8 cellular contexts compared by ENCODE assay signal in the genomic region with DNA sequence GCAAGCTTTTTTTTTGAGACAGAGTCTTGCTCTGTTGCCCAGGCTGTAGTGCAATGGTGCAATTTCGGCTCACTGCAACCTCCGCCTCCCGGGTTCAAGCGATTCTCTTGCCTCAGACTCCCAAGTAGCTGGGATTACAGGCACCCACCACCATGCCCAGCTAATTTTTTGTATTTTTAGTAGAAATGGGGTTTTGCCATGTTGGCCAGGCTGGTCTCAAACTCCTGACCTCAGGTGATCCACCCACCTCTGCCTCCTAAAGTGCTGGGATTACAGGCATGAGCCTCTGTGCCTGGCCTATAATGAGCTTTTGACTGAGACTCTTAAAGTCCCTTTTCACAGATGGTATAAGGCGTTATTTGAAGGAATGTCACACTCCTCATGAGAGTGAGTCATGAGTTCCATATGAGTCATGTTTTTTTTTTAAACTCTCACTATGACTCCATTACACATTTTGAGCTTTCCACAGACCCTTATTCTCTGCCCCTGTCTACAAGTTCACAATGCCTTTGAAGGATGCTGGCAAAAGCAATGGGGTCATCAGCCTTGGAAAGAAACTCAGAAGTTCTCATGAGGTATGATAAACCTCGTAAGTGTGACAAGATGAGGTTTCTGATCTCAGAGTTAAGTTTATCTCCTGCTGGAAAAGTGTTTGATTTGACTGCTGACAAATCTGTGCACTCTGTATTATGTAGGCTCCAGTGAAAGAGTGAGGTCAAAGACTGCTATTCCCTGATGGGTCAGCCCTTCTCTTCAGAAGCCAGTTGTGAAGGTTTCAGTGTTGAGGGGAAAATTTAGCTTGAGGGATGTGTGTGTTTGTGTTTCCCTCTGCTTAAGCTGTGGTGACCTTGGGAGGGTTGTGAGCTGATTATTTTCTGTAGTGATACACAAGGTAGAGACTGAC. TPM values are rescaled to one million over a fixed set of nuclear protein-coding genes. Genes with fewer than 3 reads are reported as not detected.
A peak's percentile ranks its signal among the peaks of the same experiment; 100 is the strongest.
DNase-seq lines count a peak whose midpoint lies in the region; ATAC-seq, FAIRE-seq and TF ChIP-seq lines count a peak whose summit lies in the region.
"Not testable (repeated sequence)": the region's sequence is repeated elsewhere in the genome, so short reads cannot be mapped to it uniquely, and the experiment has no call there.

No MANE protein-coding gene starts in this region.

- H2AFZ ChIP-seq in IMR-90 (replicated peaks; ENCODE audit: low read length, poor library complexity), result peak overlapping the region; percentile 28

- not testable (repeated sequence) for H3K36me3 ChIP-seq in IMR-90 (ENCODE audit: control insufficient read depth, insufficient read depth, low read length)

- H3K4me3 Mint-ChIP-seq in chondrocyte (ENCODE audit: unreplicated experiment), result not testable (repeated sequence)

- not testable (repeated sequence) for H3K79me1 ChIP-seq in IMR-90 (ENCODE audit: low read depth in 1 of 2, low read length in 2 of 2)

- H2AK5ac ChIP-seq in IMR-90 (ENCODE audit: low read depth, low read length), result peak overlapping the region; percentile 10; the same call in 1 of the 2 replicates

- H3K27ac ChIP-seq in IMR-90 (ENCODE audit: insufficient read depth, low read length), result peak overlapping the region; percentile 87

- peak overlapping the region; percentile 88 for H3K27ac Mint-ChIP-seq in chondrocyte (ENCODE audit: unreplicated experiment)

- peak overlapping the region; percentile 69 for H2BK20ac ChIP-seq in IMR-90 (ENCODE audit: low read depth, low read length)

- ATAC-seq in GM21381 (IDR thresholded peaks at IDR 0.05; ENCODE audit: unreplicated experiment) (peak; percentile 78), HG02981 (IDR thresholded peaks at IDR 0.05; ENCODE audit: unreplicated experiment) (peak; percentile 82), IMR-90 (ENCODE audit: low read depth) (peak; percentile 82)

- in situ Hi-C loops in IMR-90 (cut with MboI; ENCODE audit: low sequenced_read_pairs), result not testable (repeated sequence)

- H3K23ac ChIP-seq in IMR-90 (ENCODE audit: low read depth, low read length), result peak overlapping the region; percentile 54; the same call in 1 of the 2 replicates

- H2BK5ac ChIP-seq in IMR-90 (ENCODE audit: low read depth, low read length, poor library complexity, severe bottlenecking), result peak overlapping the region; percentile 90

- not testable (repeated sequence) for H3K4me1 ChIP-seq in IMR-90 (ENCODE audit: control insufficient read depth, insufficient read depth, low read length)

- peak overlapping the region; percentile 13; the same call in 1 of the 2 replicates for H4K5ac ChIP-seq in IMR-90 (ENCODE audit: low read depth, low read length)

- peaks cover 13% of the 10 kb centered on the region for H3K9me3 Mint-ChIP-seq in chondrocyte (ENCODE audit: low read depth)

- CTCF ChIA-PET in IMR-90 (lab: Yijun Ruan, JAX), result not testable (repeated sequence)

- peak; percentile 85 for FAIRE-seq in GM12892 (lab: Jason Lieb, UNC)
- FAIRE-seq in urothelium cell line (lab: Jason Lieb, UNC), result not testable (repeated sequence)

- not testable (repeated sequence) for BruUV-seq in IMR-90 (replicated peaks; lab: Mats Ljungman, UMichigan)

- not testable (repeated sequence) for H3K4me3 ChIP-seq in IMR-90 (ENCODE audit: insufficient read depth, low read depth, low read length)

- H4K91ac ChIP-seq in IMR-90 (ENCODE audit: insufficient read depth, low read depth, low read length), result peak overlapping the region; percentile 53

- WGBS in IMR-90 (ENCODE audit: extremely low coverage in 2 of 2, insufficient read length in 1 of 2), 2 experiments, result no CpG with 5 or more reads among the region's 6 CpGs

- peak; percentile 9 for DNase-seq in GM12892 (ENCODE audit: insufficient read length)
- peak; percentile 89 for DNase-seq in IMR-90
- peak; percentile 10 for DNase-seq in activated CD4-positive, alpha-beta T cell treated with anti-CD3 and anti-CD28 coated beads for 48 hours
- DNase-seq in chondrocyte (ENCODE audit: low spot score), result not testable (repeated sequence)
- DNase-seq in kidney glomerular epithelial cell (lab: John Stamatoyannopoulos, UW), result peak; percentile 2
- DNase-seq in urothelium cell line (ENCODE audit: low spot score), result peak; percentile 57

- H2BK15ac ChIP-seq in IMR-90 (ENCODE audit: low read depth, low read length), result peak overlapping the region; percentile 33; the same call in 1 of the 3 replicates

- not testable (repeated sequence) for H3K9me1 ChIP-seq in IMR-90 (ENCODE audit: insufficient read depth, low read length)

- H3K36me3 Mint-ChIP-seq in chondrocyte (ENCODE audit: low read depth), result not testable (repeated sequence)

- H2BK120ac ChIP-seq in IMR-90 (ENCODE audit: low read depth, low read length), result peak overlapping the region; percentile 69

- not testable (repeated sequence) for H3K9me3 ChIP-seq in IMR-90 (ENCODE audit: control insufficient read depth, insufficient read depth, low read length)

- intact Hi-C loops in IMR-90 (cut with micrococcal nuclease), result not testable (repeated sequence)

- not testable (repeated sequence) for H3K9ac ChIP-seq in IMR-90 (ENCODE audit: low read depth, low read length)

- not testable (repeated sequence) for TF ChIP-seq CTCF in IMR-90 (conservative IDR thresholded peaks at IDR 0.05; ENCODE audit: low read depth, low read length); chondrocyte (IDR thresholded peaks at IDR 0.05)

- not testable (repeated sequence) for H4K20me1 ChIP-seq in IMR-90 (ENCODE audit: insufficient read depth, low read length)

- H3K4me1 Mint-ChIP-seq in chondrocyte (ENCODE audit: low read depth), result peaks cover 10% of the 10 kb centered on the region

- peak overlapping the region; percentile 49 for H3K18ac ChIP-seq in IMR-90 (ENCODE audit: low read depth, low read length)

- peak overlapping the region; percentile 5; the same call in 1 of the 2 replicates for H3K4me2 ChIP-seq in IMR-90 (ENCODE audit: low read depth, low read length)

- not testable (repeated sequence) for H3K27me3 Mint-ChIP-seq in chondrocyte (ENCODE audit: low read depth)

- dilution Hi-C loops in IMR-90 (cut with HindIII; ENCODE audit: low sequenced_read_pairs, unreplicated experiment), result not testable (repeated sequence)

- H2AK9ac ChIP-seq in IMR-90 (replicated peaks; ENCODE audit: low read depth, low read length, poor library complexity), result not testable (repeated sequence)

- peak overlapping the region in 1 of 2 experiments; percentile 63; a peak in 2 of 4 replicates for H4K8ac ChIP-seq in IMR-90 (ENCODE audit: low read depth in 2 of 2, low read length in 2 of 2)

- not testable (repeated sequence) for H3K56ac ChIP-seq in IMR-90 (ENCODE audit: extremely low read depth, insufficient read depth, low read length)

- POLR2A ChIA-PET in IMR-90 (lab: Charles Lee; ENCODE audit: unreplicated experiment), result not testable (repeated sequence)

- not testable (repeated sequence) for H3K14ac ChIP-seq in IMR-90 (replicated peaks; ENCODE audit: low read depth, low read length)

- TF ChIP-seq POLR2A in GM12892 (IDR thresholded peaks at IDR 0.05; ENCODE audit: low read depth, low read length), result peak; percentile 19; the same call in 1 of the 2 replicates
- not testable (repeated sequence) for TF ChIP-seq POLR2A in IMR-90 (IDR thresholded peaks at IDR 0.05; ENCODE audit: low read depth, low read length)

- H3K27me3 ChIP-seq in IMR-90 (ENCODE audit: control insufficient read depth, insufficient read depth, low read length), result not testable (repeated sequence)

- peak overlapping the region; percentile 74 for H3K4ac ChIP-seq in IMR-90 (ENCODE audit: low read depth, low read length)

- TF ChIP-seq RAD21 in IMR-90 (IDR thresholded peaks at IDR 0.05; ENCODE audit: low read length), result not testable (repeated sequence)

TF ChIP-seq in IMR-90, 13 proteins besides CTCF, POLR2A, EP300 and RAD21:
- TF ChIP-seq FOS (IDR thresholded peaks at IDR 0.05; ENCODE audit: low read depth, low read length) (peak; percentile 98), BHLHE40 (IDR thresholded peaks at IDR 0.05; ENCODE audit: low read depth, low read length) (0 out of 2 replicates have a peak, but pooled peaks have one; percentile 4)

RNA-seq across cellular contexts. Expression of gene PGK1, which starts 39.1 kb away (rescaled TPM):
- 1,208 TPM for polyA plus RNA-seq in GM12892 (2012; ENCODE audit: missing spikeins)
- total RNA-seq in IMR-90 (2012; rRNA removed), result 498 and 509 TPM in 2 replicates
- 534 and 744 TPM in 2 replicates for polyA plus RNA-seq in IMR-90 (2012; rRNA removed)
- 257 and 385 TPM in 2 replicates for polyA plus RNA-seq in IMR-90 (2012; cell fraction: cytosol; rRNA removed)
- polyA plus RNA-seq in IMR-90 (2012; cell fraction: nucleus; rRNA removed; ENCODE audit: low replicate concordance), result 86.3 and 442 TPM in 2 replicates
- total RNA-seq in chondrocyte, result 222 to 362 TPM (median 352 TPM) in 3 replicates
